ENCODE assay signal across 29 cellular contexts in the genomic region with DNA sequence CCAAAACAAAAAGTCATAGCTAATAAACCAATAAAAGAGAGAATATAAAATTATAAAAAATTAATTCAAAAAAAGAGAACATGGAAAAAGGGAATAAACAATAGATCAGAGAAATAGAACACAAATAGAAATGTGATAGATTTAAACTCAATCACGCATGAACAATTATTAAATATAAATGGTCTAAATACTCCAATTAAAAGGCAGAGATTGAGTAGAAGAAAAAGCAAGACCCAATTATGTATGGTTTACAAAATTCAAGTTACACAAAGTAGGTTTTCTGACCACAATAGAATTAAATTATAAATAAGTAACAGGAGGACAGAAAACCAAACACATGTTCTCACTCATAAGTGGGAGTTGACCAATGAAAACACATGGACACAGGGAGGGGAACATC. TPM values are rescaled to one million over a fixed set of nuclear protein-coding genes. Genes with fewer than 3 reads are reported as not detected.
DNase-seq lines count a peak whose midpoint lies in the region; ATAC-seq, FAIRE-seq and TF ChIP-seq lines count a peak whose summit lies in the region.
"Had no signal": no experiment of that assay in that cellular context is flagged by ENCODE, and none has a peak within 500 bp of the region (broad histone marks: within the 10 kb centered on the region; RNA-seq: fewer than 3 reads in every experiment).

No MANE protein-coding gene starts in this region.

- H3K36me3 ChIP-seq in K562 (ENCODE audit: control insufficient read depth, insufficient read depth, low read length) = no peaks in the 10 kb centered on the region
- H3K36me3 ChIP-seq: BE2C, BLaER1 had no signal

- no peak for FAIRE-seq in K562 (lab: Jason Lieb, UNC)
- FAIRE-seq: A204.1, A549, D721Med had no signal

- POLR2A ChIA-PET in K562 (lab: Yijun Ruan, JAX) = no interaction called here

- no peaks in the 10 kb centered on the region for H4K20me1 ChIP-seq in K562 (replicated peaks; ENCODE audit: control insufficient read depth, insufficient read depth, low read length)
- H4K20me1 ChIP-seq: BLaER1; BLaER1 treated with 17β-estradiol and CSF1 and Interleukin-3, amounts not matched to agents 10 nM and 100 nM had no signal

- H3K4me3 ChIP-seq in K562 = no peak overlapping the region
- H3K4me3 ChIP-seq: A549; BLaER1; BLaER1 treated with 17β-estradiol and CSF1 and Interleukin-3, amounts not matched to agents 10 nM and 100 nM had no signal

- no peak overlapping the region for H3K4me2 ChIP-seq in K562 (ENCODE audit: insufficient read depth, low read length)
- H3K4me2 ChIP-seq: A549; BLaER1; BLaER1 treated with 17β-estradiol and CSF1 and Interleukin-3, amounts not matched to agents 10 nM and 100 nM had no signal

- no peaks in the 10 kb centered on the region for H3K79me2 ChIP-seq in K562 (ENCODE audit: control insufficient read depth, insufficient read depth, low read length)

- H3K4me1 ChIP-seq in K562 (replicated peaks in 1 of 2; ENCODE audit: control insufficient read depth in 2 of 2, insufficient read depth in 2 of 2, low read length in 2 of 2) = no peaks in the 10 kb centered on the region
- H3K4me1 ChIP-seq: A549; BE2C; BLaER1; BLaER1 treated with 17β-estradiol and CSF1 and Interleukin-3, amounts not matched to agents 10 nM and 100 nM had no signal

- no peaks in the 10 kb centered on the region for H3K9me1 ChIP-seq in K562 (ENCODE audit: control insufficient read depth, insufficient read depth, low read length)

- no peak overlapping the region for H3K9ac ChIP-seq in K562 (ENCODE audit: insufficient read depth in 1 of 2, low read depth in 2 of 2, low read length in 2 of 2)
- H3K9ac ChIP-seq: BLaER1; BLaER1 treated with 17β-estradiol and CSF1 and Interleukin-3, amounts not matched to agents 10 nM and 100 nM had no signal

- TF ChIP-seq EP300 in K562 (IDR thresholded peaks at IDR 0.05; ENCODE audit: low read length) = no peak

- BruUV-seq in K562 (replicated peaks; lab: Mats Ljungman, UMichigan) = no TSS peak

- no peak for DNase-seq in K562 (ENCODE audit: extremely low read depth in 1 of 4, low spot score in 3 of 4)
- DNase-seq in T-helper 9 cell = no peak
- DNase-seq: 8988T; ACHN; AML-193; BE2C; C1 segment of cervical spinal cord; Caco-2; Calu3; CD4-positive, alpha-beta memory T cell; CD4-positive, alpha-beta T cell; CD4-positive, CD25-positive, alpha-beta regulatory T cell; CD8-positive, alpha-beta memory T cell; CD8-positive, alpha-beta T cell; COR-L47; DMS 273 treated with DMSO at 0.1 percent for 48 hours; DMS153; DMS53; DMS79; DMS79 treated with DMSO at 0.1 percent for 48 hours; DND-41; EL had no signal

- TF ChIP-seq RAD21 in K562 (CRISPR knock-in tag; conservative IDR thresholded peaks at IDR 0.05 in 1 of 2, IDR thresholded peaks at IDR 0.05 in 1 of 2) = no peak

- H3K27ac ChIP-seq in K562 (ENCODE audit: extremely low read depth, low read depth, low read length) = no peak overlapping the region
- H3K27ac ChIP-seq: 22Rv1; A549; BLaER1; BLaER1 treated with 17β-estradiol and CSF1 and Interleukin-3, amounts not matched to agents 10 nM and 100 nM; C4-2B had no signal

- H3K27me3 ChIP-seq in K562 (ENCODE audit: control insufficient read depth in 2 of 2, insufficient read depth in 2 of 2, low read length in 2 of 2) = no peaks in the 10 kb centered on the region
- H3K27me3 ChIP-seq: BE2C; BLaER1; BLaER1 treated with 17β-estradiol and CSF1 and Interleukin-3, amounts not matched to agents 10 nM and 100 nM had no signal

- 100% methylated on average over 1 of the region's 1 CpG for WGBS in K562 (ENCODE audit: insufficient coverage, low coverage, missing lambda C conversion rate)

- H3K9me3 ChIP-seq in K562 (replicated peaks; ENCODE audit: control insufficient read depth, insufficient read depth, low read depth, low read length) = no peaks in the 10 kb centered on the region
- H3K9me3 ChIP-seq: A549, BE2C had no signal

- TF ChIP-seq CTCF in K562 (IDR thresholded peaks at IDR 0.05 in 2 of 3, conservative IDR thresholded peaks at IDR 0.05 in 1 of 3; ENCODE audit: insufficient read depth in 2 of 3, low read depth in 1 of 3, low read length in 3 of 3) = no peak

- ATAC-seq in K562 = no peak
- ATAC-seq: A549; CD8-positive, alpha-beta T cell had no signal

- H2AFZ ChIP-seq in K562 (ENCODE audit: low read depth, low read length) = no peak overlapping the region

- intact Hi-C loops in K562 (cut with micrococcal nuclease) = no loop called here

- TF ChIP-seq POLR2A in K562 (conservative IDR thresholded peaks at IDR 0.05) = no peak

- in situ Hi-C loops in K562 (cut with MboI) = no loop called here

- CTCF ChIA-PET in K562 (lab: Yijun Ruan, JAX; ENCODE audit: low intra/inter-chr PET ratio) = no interaction called here

TF ChIP-seq in K562, 482 proteins besides CTCF, POLR2A, EP300 and RAD21:
- peak; percentile 96 for TF ChIP-seq ZNF507 (tag; conservative IDR thresholded peaks at IDR 0.05)
- TF ChIP-seq FOS (IDR thresholded peaks at IDR 0.05; ENCODE audit: extremely low read depth, insufficient read length) = no peak
- TF ChIP-seq ZNF354B (CRISPR knock-in tag; IDR thresholded peaks at IDR 0.05) = peak; percentile 47; the same call in 1 of the 2 replicates

RNA-seq across cellular contexts. Expression of a gene that starts 36.4 kb away (rescaled TPM):
- total RNA-seq in K562 (2011; cell fraction: chromatin; rRNA removed; ENCODE audit: low replicate concordance) = 34.5 and 78.1 TPM in 2 replicates
- total RNA-seq in K562 (2011; cell fraction: nucleolus; rRNA removed) = 44.4 and 48.3 TPM in 2 replicates
- 69.6 and 93.7 TPM in 2 replicates for total RNA-seq in K562 (2011; cell fraction: nucleoplasm; rRNA removed)
- total RNA-seq in K562 (2014; rRNA removed) = 74.9 and 77.6 TPM in 2 replicates
- total RNA-seq in K562 (2014; rRNA removed; fragmentation: Illumina TruSeq; extraction: Trizol) = 68.7 and 75.4 TPM in 2 replicates
- total RNA-seq in K562 (2015; rRNA removed; fragmentation: Illumina TruSeq; extraction: Trizol) = 51.1 and 55.2 TPM in 2 replicates
- total RNA-seq in K562 (2021) = 75.0 and 78.4 TPM in 2 replicates
- polyA plus RNA-seq in K562 (2011; rRNA removed) = 33.3 and 59.7 TPM in 2 replicates
- polyA plus RNA-seq in K562 (2011; cell fraction: cytosol; rRNA removed) = 15.3 and 17.2 TPM in 2 replicates
- polyA plus RNA-seq in K562 (2011; cell fraction: nucleus; rRNA removed) = 12.3 and 13.9 TPM in 2 replicates
- polyA plus RNA-seq in K562 (2012) = 44.4 and 59.0 TPM in 2 replicates
- 50.5 and 62.6 TPM in 2 replicates for polyA plus RNA-seq in K562 (2014; fragmentation: Illumina TruSeq; extraction: Trizol)
- 10 to 100 TPM; 24.5 to 27.7 TPM for polyA plus RNA-seq in K562 (2014; fragmentation: Nextera tagmentation; extraction: Ambion mirVana)
- 47.5 and 48.7 TPM in 2 replicates for polyA plus RNA-seq in K562 (2014; rRNA removed)
- 39.6 and 50.2 TPM in 2 replicates for polyA minus RNA-seq in K562 (2011; rRNA and poly(A)+ RNA removed)
- polyA minus RNA-seq in K562 (2011; cell fraction: cytosol; rRNA and poly(A)+ RNA removed) = 22.8 and 28.5 TPM in 2 replicates
- polyA minus RNA-seq in K562 (2011; cell fraction: nucleus; rRNA and poly(A)+ RNA removed) = 26.5 and 34.9 TPM in 2 replicates
